ENCODE assay signal across 2 cellular contexts in the genomic region with DNA sequence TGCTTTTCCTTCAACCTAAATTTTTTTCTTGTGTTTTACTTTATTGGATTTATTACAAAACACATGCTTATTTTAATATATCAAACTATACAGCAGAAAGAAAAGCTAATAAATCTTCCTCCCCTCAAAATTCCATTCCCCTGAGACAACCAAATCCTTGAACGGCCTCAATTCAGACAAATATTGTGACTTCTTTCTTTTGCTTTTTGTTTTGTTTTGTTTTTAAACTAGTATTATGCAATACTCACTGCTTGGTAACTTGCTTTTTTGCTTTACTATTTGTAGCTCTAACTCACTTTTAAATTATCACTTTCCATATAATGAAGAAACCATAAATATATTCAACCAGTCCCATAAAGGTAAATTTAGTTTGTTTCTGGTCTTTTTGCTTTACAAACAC.
A peak's percentile ranks its signal among the peaks of the same experiment; 100 is the strongest.
TF ChIP-seq lines count a peak whose summit lies in the region.

No MANE protein-coding gene starts in this region.

TF ChIP-seq in SK-N-SH, 30 proteins besides CTCF, POLR2A, EP300 and RAD21:
- TF ChIP-seq, protein P1, sequence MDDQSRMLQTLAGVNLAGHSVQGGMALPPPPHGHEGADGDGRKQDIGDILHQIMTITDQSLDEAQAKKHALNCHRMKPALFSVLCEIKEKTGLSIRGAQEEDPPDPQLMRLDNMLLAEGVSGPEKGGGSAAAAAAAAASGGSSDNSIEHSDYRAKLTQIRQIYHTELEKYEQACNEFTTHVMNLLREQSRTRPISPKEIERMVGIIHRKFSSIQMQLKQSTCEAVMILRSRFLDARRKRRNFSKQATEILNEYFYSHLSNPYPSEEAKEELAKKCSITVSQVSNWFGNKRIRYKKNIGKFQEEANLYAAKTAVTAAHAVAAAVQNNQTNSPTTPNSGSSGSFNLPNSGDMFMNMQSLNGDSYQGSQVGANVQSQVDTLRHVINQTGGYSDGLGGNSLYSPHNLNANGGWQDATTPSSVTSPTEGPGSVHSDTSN (IDR thresholded peaks at IDR 0.05): 0 out of 2 replicates have a peak, but pooled peaks have one; percentile 27
- no peak for TF ChIP-seq MAX (IDR thresholded peaks at IDR 0.05; ENCODE audit: low read depth)

TF ChIP-seq in H1, 55 proteins besides CTCF, POLR2A, EP300 and RAD21:
- TF ChIP-seq CBX5 (IDR thresholded peaks at IDR 0.05; ENCODE audit: low read depth, low read length) (no peak), CEBPB (IDR thresholded peaks at IDR 0.05; ENCODE audit: low read depth, low read length) (peak; percentile 26; the same call in 1 of the 2 replicates), KDM4A (IDR thresholded peaks at IDR 0.05; ENCODE audit: low read depth, low read length, severe bottlenecking) (no peak), EGR1 (IDR thresholded peaks at IDR 0.05; ENCODE audit: borderline replicate concordance, low read depth, low read length) (no peak)
- TF ChIP-seq, protein P2, sequence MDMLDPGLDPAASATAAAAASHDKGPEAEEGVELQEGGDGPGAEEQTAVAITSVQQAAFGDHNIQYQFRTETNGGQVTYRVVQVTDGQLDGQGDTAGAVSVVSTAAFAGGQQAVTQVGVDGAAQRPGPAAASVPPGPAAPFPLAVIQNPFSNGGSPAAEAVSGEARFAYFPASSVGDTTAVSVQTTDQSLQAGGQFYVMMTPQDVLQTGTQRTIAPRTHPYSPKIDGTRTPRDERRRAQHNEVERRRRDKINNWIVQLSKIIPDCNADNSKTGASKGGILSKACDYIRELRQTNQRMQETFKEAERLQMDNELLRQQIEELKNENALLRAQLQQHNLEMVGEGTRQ (IDR thresholded peaks at IDR 0.05; ENCODE audit: low read length): no peak
